1 cellular context compared by ENCODE assay signal in genomic region chr14:85415015-85415712, GRCh38.
A peak's percentile ranks its signal among the peaks of the same experiment; 100 is the strongest.
TF ChIP-seq lines count a peak whose summit lies in the region.

No MANE protein-coding gene starts in this region.

TF ChIP-seq in HepG2, 621 proteins besides CTCF, POLR2A, EP300 and RAD21 (continued from another document):
- TF ChIP-seq HOMEZ (CRISPR knock-in tag; IDR thresholded peaks at IDR 0.05; ENCODE audit: low read depth) (peak; percentile 41; the same call in 1 of the 2 replicates), SMC3 (IDR thresholded peaks at IDR 0.05; ENCODE audit: low read length) (peak; percentile 64; the same call in 1 of the 2 replicates), ARID5B (CRISPR knock-in tag; IDR thresholded peaks at IDR 0.05) (0 out of 2 replicates have a peak, but pooled peaks have one; percentile 19), SOX13 (IDR thresholded peaks at IDR 0.05) (no peak), SOX13 (CRISPR knock-in tag; conservative IDR thresholded peaks at IDR 0.05 in 1 of 2, IDR thresholded peaks at IDR 0.05 in 1 of 2) (0 out of 4 replicates have a peak, but pooled peaks of 1 of the 2 experiments have one; percentile 16), ZNF275 (CRISPR knock-in tag; IDR thresholded peaks at IDR 0.05; ENCODE audit: borderline replicate concordance) (no peak), SMAD1 (CRISPR knock-in tag; IDR thresholded peaks at IDR 0.05; ENCODE audit: borderline replicate concordance, low read depth) (no peak), KLF16 (CRISPR knock-in tag; IDR thresholded peaks at IDR 0.05) (no peak), STAG1 (CRISPR knock-in tag; IDR thresholded peaks at IDR 0.05) (peak; percentile 53), ATF3 (CRISPR knock-in tag; IDR thresholded peaks at IDR 0.05) (peak; percentile 65; the same call in 1 of the 2 replicates), ZMYM4 (CRISPR knock-in tag; IDR thresholded peaks at IDR 0.05) (peak; percentile 45; the same call in 1 of the 2 replicates)
